ENCODE assay signal across 9 cellular contexts in the genomic region with DNA sequence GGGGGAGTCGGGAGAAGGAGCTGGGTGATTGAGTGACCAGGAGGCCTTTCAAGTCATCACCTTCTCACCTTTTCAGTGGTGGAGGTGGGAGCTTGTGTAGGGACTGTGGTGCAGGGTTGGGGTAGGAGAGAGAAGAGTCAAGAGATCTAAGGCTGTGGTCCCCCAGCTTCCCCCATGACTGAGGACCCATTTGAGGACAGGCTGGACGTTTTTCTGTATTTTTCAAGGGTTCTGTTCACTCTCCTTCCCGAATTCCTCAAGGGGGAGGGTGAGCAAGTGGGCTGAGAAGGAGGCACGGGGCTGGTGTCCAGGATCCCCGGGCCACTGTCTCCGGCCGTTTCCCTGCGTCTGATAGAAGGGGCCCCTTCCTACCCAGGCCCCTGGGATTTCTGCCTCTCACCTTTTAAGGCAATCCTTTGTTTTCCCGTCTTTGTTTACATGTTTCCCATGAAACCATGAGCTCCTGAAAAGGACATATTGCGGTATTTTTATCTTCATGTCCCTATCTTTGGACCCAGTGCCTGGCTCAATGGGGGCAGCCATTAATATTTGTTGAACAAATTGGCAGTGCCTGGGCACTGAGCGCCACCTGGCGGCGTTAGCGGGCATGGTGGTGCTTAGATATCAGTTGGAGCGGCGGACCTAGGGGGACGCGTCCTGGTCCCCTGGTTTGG. TPM values are rescaled to one million over a fixed set of nuclear protein-coding genes. Genes with fewer than 3 reads are reported as not detected.
DNase-seq lines count a peak whose midpoint lies in the region; ATAC-seq, FAIRE-seq and TF ChIP-seq lines count a peak whose summit lies in the region.
"Had no signal": no experiment of that assay in that cellular context is flagged by ENCODE, and none has a peak within 500 bp of the region (broad histone marks: within the 10 kb centered on the region; RNA-seq: fewer than 3 reads in every experiment).

No MANE protein-coding gene starts in this region.

- H3K4me1 ChIP-seq in HepG2 (ENCODE audit: insufficient read depth, low read length): peaks cover 34% of the 10 kb centered on the region

- no peaks in the 10 kb centered on the region for H3K9me3 ChIP-seq in HepG2 (ENCODE audit: low read length)

- no peaks in the 10 kb centered on the region for H3K36me3 ChIP-seq in HepG2 (replicated peaks in 1 of 2; ENCODE audit: control insufficient read depth in 1 of 2, insufficient read depth in 2 of 2, low read length in 2 of 2)

- DNase-seq in NCI-H2196 (lab: John Stamatoyannopoulos, UW; ENCODE audit: unreplicated experiment): peak; percentile 79
- DNase-seq in activated CD4-positive, alpha-beta T cell treated with anti-CD3 and anti-CD28 coated beads for 24 hours (ENCODE audit: low read depth in 2 of 2): peak; percentile 60 to 64
- peak; percentile 84 for DNase-seq in cerebellar cortex (ENCODE audit: low spot score)
- peak; percentile 71 for DNase-seq in HepG2 (ENCODE audit: low spot score)
- peak; percentile 33 to 65 (median 42) for DNase-seq in stimulated activated CD4-positive, alpha-beta T cell treated with anti-CD3 and anti-CD28 coated beads, TNF-alpha, amount 100 ng/mL, for 1 hour (ENCODE audit: low read depth in 3 of 3, low spot score in 1 of 3)

- peak; percentile 99 for TF ChIP-seq RAD21 in HepG2 (CRISPR knock-in tag; IDR thresholded peaks at IDR 0.05)

- no TSS peak for BruUV-seq in HepG2 (replicated peaks; lab: Mats Ljungman, UMichigan)

- TF ChIP-seq EP300 in HepG2 (IDR thresholded peaks at IDR 0.05; ENCODE audit: low read depth in 2 of 2, low read length in 2 of 2) (0 out of 4 replicates have a peak, but pooled peaks of 1 of the 2 experiments have one; percentile 15), HepG2 (CRISPR knock-in tag; IDR thresholded peaks at IDR 0.05; ENCODE audit: borderline replicate concordance) (no peak)

- H3K4me2 ChIP-seq in HepG2 (ENCODE audit: low read depth, low read length): peak overlapping the region; percentile 57

- peaks cover 3 to 35% of the 10 kb centered on the region in 2 experiments; a peak in 4 of 5 replicates for H3K27me3 ChIP-seq in HepG2 (ENCODE audit: control insufficient read depth in 1 of 2, insufficient read depth in 2 of 2, low read length in 2 of 2)

- H3K27ac ChIP-seq in 22Rv1 (no peak overlapping the region), HepG2 (ENCODE audit: extremely low read length, insufficient read depth, low read length) (no peak overlapping the region)

- FAIRE-seq in HepG2 (lab: Jason Lieb, UNC): peak; percentile 63

- H3K79me2 ChIP-seq in HepG2 (ENCODE audit: insufficient read depth, low read length): no peaks in the 10 kb centered on the region

- peak overlapping the region in 1 of 3 experiments; percentile 37; a peak in 2 of 6 replicates for H3K4me3 ChIP-seq in HepG2 (replicated peaks in 1 of 3; ENCODE audit: insufficient read depth in 1 of 3, low read depth in 2 of 3, low read length in 3 of 3)

- ATAC-seq in HepG2 (no peak), GM18868 (IDR thresholded peaks at IDR 0.05; ENCODE audit: unreplicated experiment) (no peak)

- TF ChIP-seq POLR2A in HepG2 (IDR thresholded peaks at IDR 0.05; ENCODE audit: insufficient read depth in 1 of 2, low read depth in 2 of 2, low read length in 2 of 2): no peak

- TF ChIP-seq CTCF in 22Rv1 (IDR thresholded peaks at IDR 0.05) (peak; percentile 94), GM12872 (IDR thresholded peaks at IDR 0.05; ENCODE audit: insufficient read depth, low read depth, low read length) (peak; percentile 90), HepG2 (CRISPR knock-in tag; IDR thresholded peaks at IDR 0.05) (peak; percentile 99)

- no peak overlapping the region for H3K9ac ChIP-seq in HepG2 (ENCODE audit: insufficient read depth, low read depth, low read length)

- WGBS in HepG2 (ENCODE audit: low lambda C conversion rate): 10% methylated on average over 18 of the region's 18 CpGs

- in situ Hi-C loops in HepG2 (cut with HindIII; ENCODE audit: extremely low pct_ligation_motif_present, low pct_unique_long_range_greater_than_20kb): loop anchor here (5.0 kb wide), 1 partner anchor 80 kb away; no protein-coding TSS in a partner anchor

- intact Hi-C loops in HepG2 (cut with micrococcal nuclease; ENCODE audit: unreplicated experiment): loop anchor here (1.0 to 10.0 kb wide), 6 partner anchors 36 to 252 kb away; a partner anchor contains a TSS

- no peak overlapping the region for H2AFZ ChIP-seq in HepG2 (ENCODE audit: low read length)

- POLR2A ChIA-PET in HepG2 (lab: Yijun Ruan, JAX): interaction anchor here (1.3 to 2.1 kb wide), 2 partner anchors 49 to 83 kb away, joined by 5 to 6 read pairs; no protein-coding TSS in a partner anchor

- no peaks in the 10 kb centered on the region for H4K20me1 ChIP-seq in HepG2 (ENCODE audit: insufficient read depth, low read length)

- CTCF ChIA-PET in HepG2 (lab: Yijun Ruan, JAX; ENCODE audit: low intra/inter-chr PET ratio, low total read pairs): interaction anchor here (0.7 to 4.8 kb wide), 8 partner anchors 20 to 89 kb away, joined by 3 to 141 read pairs (median 12); no protein-coding TSS in a partner anchor

TF ChIP-seq in HepG2, 621 proteins besides CTCF, POLR2A, EP300 and RAD21 (continues in another document):
- TF ChIP-seq SIX1 (CRISPR knock-in tag; IDR thresholded peaks at IDR 0.05; ENCODE audit: borderline replicate concordance) (peak; percentile 46; the same call in 1 of the 2 replicates), DNMT3B (CRISPR knock-in tag; conservative IDR thresholded peaks at IDR 0.05) (0 out of 2 replicates have a peak, but pooled peaks have one; percentile 45)
- TF ChIP-seq, protein P1, sequence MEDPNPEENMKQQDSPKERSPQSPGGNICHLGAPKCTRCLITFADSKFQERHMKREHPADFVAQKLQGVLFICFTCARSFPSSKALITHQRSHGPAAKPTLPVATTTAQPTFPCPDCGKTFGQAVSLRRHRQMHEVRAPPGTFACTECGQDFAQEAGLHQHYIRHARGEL (CRISPR knock-in tag; IDR thresholded peaks at IDR 0.05): peak; percentile 58; the same call in 1 of the 2 replicates

RNA-seq across cellular contexts. Expression of a gene that starts 9.2 kb away (rescaled TPM):
- not detected in 2 replicates for total RNA-seq in HepG2 (2016; rRNA removed; fragmentation: Illumina TruSeq; extraction: Trizol)
- total RNA-seq in HepG2 (2016; cell fraction: cytosol; rRNA removed; fragmentation: Illumina TruSeq; extraction: Trizol; ENCODE audit: low read depth): not detected in 2 replicates
- total RNA-seq in HepG2 (2016; cell fraction: insoluble cytoplasmic fraction; rRNA removed; fragmentation: Illumina TruSeq; extraction: Trizol): not detected in 2 replicates
- total RNA-seq in HepG2 (2016; cell fraction: membrane; rRNA removed; fragmentation: Illumina TruSeq; extraction: Trizol): not detected in 2 replicates
- total RNA-seq in HepG2 (2016; cell fraction: nucleus; rRNA removed; fragmentation: Illumina TruSeq; extraction: Trizol): not detected in 2 replicates
- polyA plus RNA-seq in HepG2 (2011; rRNA removed): 0.39 TPM in 1 of 2 replicates, not detected in the other
- 0.09 and 0.14 TPM in 2 replicates for polyA plus RNA-seq in HepG2 (2011; cell fraction: cytosol; rRNA removed)
- polyA plus RNA-seq in HepG2 (2011; cell fraction: nucleus; rRNA removed): 0.14 and 0.23 TPM in 2 replicates
- 0.11 and 0.19 TPM in 2 replicates for polyA plus RNA-seq in HepG2 (2012)
- not detected in 2 replicates for polyA plus RNA-seq in HepG2 (2016; cell fraction: cytosol; fragmentation: Illumina TruSeq; extraction: Trizol; ENCODE audit: low read depth)
- polyA plus RNA-seq in HepG2 (2016; cell fraction: insoluble cytoplasmic fraction; fragmentation: Illumina TruSeq; extraction: Trizol; ENCODE audit: low read depth): not detected in 2 replicates
- polyA plus RNA-seq in HepG2 (2016; cell fraction: membrane; fragmentation: Illumina TruSeq; extraction: Trizol; ENCODE audit: low read depth): not detected in 2 replicates
- polyA plus RNA-seq in HepG2 (2016; cell fraction: nucleus; fragmentation: Illumina TruSeq; extraction: Trizol; ENCODE audit: insufficient read depth, low read depth): not detected in 2 replicates
- polyA minus RNA-seq in HepG2 (2011; rRNA and poly(A)+ RNA removed; ENCODE audit: low replicate concordance): not detected in 2 replicates
- not detected in 2 replicates for polyA minus RNA-seq in HepG2 (2011; cell fraction: cytosol; rRNA and poly(A)+ RNA removed)
- polyA minus RNA-seq in HepG2 (2011; cell fraction: nucleus; rRNA and poly(A)+ RNA removed): not detected in 2 replicates
- total RNA-seq: pulmonary artery endothelial cell had no signal

RNA-seq across cellular contexts. Expression of a gene that starts 25.4 kb away (rescaled TPM):
- total RNA-seq in HepG2 (2016; rRNA removed; fragmentation: Illumina TruSeq; extraction: Trizol): 44.8 and 85.6 TPM in 2 replicates
- total RNA-seq in HepG2 (2016; cell fraction: cytosol; rRNA removed; fragmentation: Illumina TruSeq; extraction: Trizol; ENCODE audit: low read depth): 30.8 and 32.3 TPM in 2 replicates
- total RNA-seq in HepG2 (2016; cell fraction: insoluble cytoplasmic fraction; rRNA removed; fragmentation: Illumina TruSeq; extraction: Trizol): 41.2 and 86.3 TPM in 2 replicates
- 50.5 and 55.5 TPM in 2 replicates for total RNA-seq in HepG2 (2016; cell fraction: membrane; rRNA removed; fragmentation: Illumina TruSeq; extraction: Trizol)
- 73.7 and 80.6 TPM in 2 replicates for total RNA-seq in HepG2 (2016; cell fraction: nucleus; rRNA removed; fragmentation: Illumina TruSeq; extraction: Trizol)
- 300 and 407 TPM in 2 replicates for polyA plus RNA-seq in HepG2 (2011; rRNA removed)
- polyA plus RNA-seq in HepG2 (2011; cell fraction: cytosol; rRNA removed): 276 and 424 TPM in 2 replicates
- polyA plus RNA-seq in HepG2 (2011; cell fraction: nucleus; rRNA removed): 354 and 357 TPM in 2 replicates
- 111 and 131 TPM in 2 replicates for polyA plus RNA-seq in HepG2 (2012)
- 29.5 and 34.4 TPM in 2 replicates for polyA plus RNA-seq in HepG2 (2016; cell fraction: cytosol; fragmentation: Illumina TruSeq; extraction: Trizol; ENCODE audit: low read depth)
- 42.9 and 43.8 TPM in 2 replicates for polyA plus RNA-seq in HepG2 (2016; cell fraction: insoluble cytoplasmic fraction; fragmentation: Illumina TruSeq; extraction: Trizol; ENCODE audit: low read depth)
- polyA plus RNA-seq in HepG2 (2016; cell fraction: membrane; fragmentation: Illumina TruSeq; extraction: Trizol; ENCODE audit: low read depth): 36.0 and 48.1 TPM in 2 replicates
- 131 and 142 TPM in 2 replicates for polyA plus RNA-seq in HepG2 (2016; cell fraction: nucleus; fragmentation: Illumina TruSeq; extraction: Trizol; ENCODE audit: insufficient read depth, low read depth)
- 39.8 and 712 TPM in 2 replicates for polyA minus RNA-seq in HepG2 (2011; rRNA and poly(A)+ RNA removed; ENCODE audit: low replicate concordance)
- 209 and 211 TPM in 2 replicates for polyA minus RNA-seq in HepG2 (2011; cell fraction: cytosol; rRNA and poly(A)+ RNA removed)
- 108 and 116 TPM in 2 replicates for polyA minus RNA-seq in HepG2 (2011; cell fraction: nucleus; rRNA and poly(A)+ RNA removed)
- total RNA-seq: pulmonary artery endothelial cell had no signal
